Comparison of ENCODE assay signal across 18 cellular contexts in the genomic region with DNA sequence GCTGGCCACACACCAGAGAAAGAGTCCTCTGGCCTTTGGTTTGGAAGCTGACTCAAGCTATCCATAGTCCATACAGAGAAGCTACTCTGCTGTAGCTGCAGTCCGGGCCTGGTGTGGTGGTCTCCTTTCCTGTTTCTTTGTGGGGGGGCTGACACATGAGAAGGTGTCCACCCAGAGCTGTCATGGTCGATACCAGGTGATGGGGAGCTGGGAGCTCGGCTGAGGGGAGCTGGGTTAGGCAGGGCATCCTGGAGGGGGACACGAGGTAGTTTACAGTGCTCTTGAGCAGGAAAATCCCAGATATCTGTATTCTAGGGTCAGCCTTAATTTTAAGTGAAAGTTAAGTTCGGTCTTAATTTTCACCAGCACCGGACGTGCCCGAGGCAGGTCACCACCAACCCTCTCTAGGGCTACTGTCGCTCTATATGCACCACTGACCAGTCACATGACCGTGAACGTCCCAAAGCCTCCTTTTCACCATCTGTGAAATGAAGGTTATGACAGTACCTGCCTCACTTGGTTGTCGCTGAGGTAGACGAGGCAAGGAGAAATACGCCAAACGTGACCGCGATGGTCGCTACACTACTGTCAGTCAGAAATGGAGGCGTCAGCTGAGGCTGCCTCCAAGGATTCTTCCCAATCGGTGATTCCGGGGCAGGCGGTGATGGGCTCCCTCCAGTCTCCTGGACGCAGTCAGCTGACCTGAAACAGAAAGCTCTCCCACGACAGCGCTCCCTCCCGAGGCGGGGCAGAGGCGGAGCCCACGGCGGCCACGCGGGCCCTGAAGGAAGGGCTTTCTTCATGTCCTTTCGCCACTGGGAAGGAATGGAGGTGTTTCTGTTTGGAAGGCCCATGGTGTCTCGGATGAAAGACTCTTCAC.
DNase-seq lines count a peak whose midpoint lies in the region; ATAC-seq and TF ChIP-seq lines count a peak whose summit lies in the region.
"Had no signal": no experiment of that assay in that cellular context is flagged by ENCODE, and none has a peak within 500 bp of the region (broad histone marks: within the 10 kb centered on the region; RNA-seq: fewer than 3 reads in every experiment).

No MANE protein-coding gene starts in this region.

- H2BK5ac ChIP-seq in H9 (ENCODE audit: insufficient read length, low read length) = no peak overlapping the region

- H3K9me3 ChIP-seq in H9 (ENCODE audit: control insufficient read depth, low read depth, low read length) (no peaks in the 10 kb centered on the region), PC-3 (ENCODE audit: low read length) (no peaks in the 10 kb centered on the region), endodermal cell (ENCODE audit: control insufficient read depth, low read length) (no peaks in the 10 kb centered on the region)

- H3K27me3 Mint-ChIP-seq in H9 (ENCODE audit: low read depth) (peaks cover 5% of the 10 kb centered on the region), endodermal cell (ENCODE audit: insufficient read depth) (no peaks in the 10 kb centered on the region)
- H3K27me3 Mint-ChIP-seq in naive thymus-derived CD8-positive, alpha-beta T cell = peaks cover 0 to 8% (median 3%) of the 10 kb centered on the region in 5 donors
- H3K27me3 Mint-ChIP-seq: CD4-positive, CD25-positive, alpha-beta regulatory T cell had no signal

- H3K18ac ChIP-seq in H9 (ENCODE audit: insufficient read length, low read depth, low read length) = no peak overlapping the region

- no peak overlapping the region for H2BK120ac ChIP-seq in H9 (ENCODE audit: low read depth, low read length, poor library complexity, severe bottlenecking)

- H2BK12ac ChIP-seq in H9 (ENCODE audit: insufficient read length, low read depth, low read length) = no peak overlapping the region

- no peaks in the 10 kb centered on the region for H3K27me3 ChIP-seq in H9 (ENCODE audit: insufficient read depth, low read length)
- no peaks in the 10 kb centered on the region for H3K27me3 ChIP-seq in PC-3 (ENCODE audit: low read length)
- H3K27me3 ChIP-seq in endodermal cell (ENCODE audit: control insufficient read depth, insufficient read depth, low read length, poor library complexity, severe bottlenecking) = no peaks in the 10 kb centered on the region

- no peak overlapping the region for H3K14ac ChIP-seq in H9 (ENCODE audit: insufficient read depth, low read length)

- no peak overlapping the region for H3T11ph ChIP-seq in H9 (ENCODE audit: low read length)

- H3K79me1 ChIP-seq in H9 (ENCODE audit: insufficient read depth, low read depth, low read length, poor library complexity, severe bottlenecking) = no peaks in the 10 kb centered on the region

- ATAC-seq in PC-3 = no peak
- no peak for ATAC-seq in sciatic nerve
- no peak for ATAC-seq in naive thymus-derived CD8-positive, alpha-beta T cell
- ATAC-seq: Right ventricle myocardium inferior had no signal

- H3K36me3 ChIP-seq in PC-3 (ENCODE audit: low read depth, low read length) = no peaks in the 10 kb centered on the region
- no peaks in the 10 kb centered on the region for H3K36me3 ChIP-seq in endodermal cell (ENCODE audit: control insufficient read depth, insufficient read depth, low read length)

- H2AFZ ChIP-seq in H9 (ENCODE audit: low read length) (no peak overlapping the region), PC-3 (ENCODE audit: low read length) (no peak overlapping the region)

- H3K4me3 Mint-ChIP-seq in H9 (no peak overlapping the region), endodermal cell (no peak overlapping the region)
- H3K4me3 Mint-ChIP-seq in naive thymus-derived CD8-positive, alpha-beta T cell = no peak overlapping the region
- H3K4me3 Mint-ChIP-seq: CD4-positive, CD25-positive, alpha-beta regulatory T cell; HFFc6 had no signal

- no peak overlapping the region for H2AK5ac ChIP-seq in H9 (ENCODE audit: insufficient read length, low read length)

- CTCF ChIA-PET in PC-3 (lab: Charles Lee) = no interaction called here

- H3K4me1 Mint-ChIP-seq in H9 = peaks cover 7 to 8% of the 10 kb centered on the region in 2 experiments
- H3K4me1 Mint-ChIP-seq in endodermal cell = no peaks in the 10 kb centered on the region
- H3K4me1 Mint-ChIP-seq in naive thymus-derived CD8-positive, alpha-beta T cell = peaks cover 0 to 3% (median 0%) of the 10 kb centered on the region in 4 donors
- H3K4me1 Mint-ChIP-seq: CD4-positive, CD25-positive, alpha-beta regulatory T cell had no signal

- no CpG with 5 or more reads among the region's 34 CpGs for WGBS in H9 (ENCODE audit: extremely low coverage, insufficient read length, low lambda C conversion rate)
- whole genome bisulfite sequencing in endodermal cell (ENCODE audit: insufficient coverage in 1 of 2, insufficient read length in 1 of 2), 2 experiments = 90 to 91% methylated on average over 28 to 34 of the region's 34 CpGs

- no peak overlapping the region for H2BK15ac ChIP-seq in H9 (ENCODE audit: low read depth, low read length)

- POLR2A ChIA-PET in PC-3 (lab: Charles Lee; ENCODE audit: unreplicated experiment) = no interaction called here
- POLR2A ChIA-PET in naive thymus-derived CD8-positive, alpha-beta T cell (lab: Charles Lee) = no interaction called here

- H3K79me2 ChIP-seq in H9 (ENCODE audit: insufficient read depth, low read length) (no peaks in the 10 kb centered on the region), PC-3 (ENCODE audit: low read length) (no peaks in the 10 kb centered on the region)

- intact Hi-C loops in PC-3 (cut with micrococcal nuclease) (loop anchor here (1.0 to 5.0 kb wide), 2 partner anchors 19 to 81 kb away; no protein-coding TSS in a partner anchor), sciatic nerve (cut with DNase I) (no loop called here)

- H2BK20ac ChIP-seq in H9 (ENCODE audit: low read depth, low read length, poor library complexity, severe bottlenecking) = no peak overlapping the region

- H3K4me1 ChIP-seq in H9 (ENCODE audit: insufficient read depth, low read length) = no peaks in the 10 kb centered on the region; the same call in 1 of the 2 replicates
- H3K4me1 ChIP-seq in PC-3 (ENCODE audit: insufficient read depth, low read length) = peaks cover 46% of the 10 kb centered on the region
- H3K4me1 ChIP-seq in endodermal cell (ENCODE audit: control insufficient read depth, insufficient read depth, low read length) = no peaks in the 10 kb centered on the region

- no peaks in the 10 kb centered on the region for H3K9me2 ChIP-seq in PC-3 (replicated peaks; ENCODE audit: low read length)

- H3K23me2 ChIP-seq in H9 (ENCODE audit: insufficient read length, low read depth, low read length, poor library complexity, severe bottlenecking) = no peaks in the 10 kb centered on the region

- H3K4me3 ChIP-seq in PC-3 (ENCODE audit: low read length) (no peak overlapping the region), endodermal cell (ENCODE audit: low read length) (no peak overlapping the region)

- H4K8ac ChIP-seq in H9 (replicated peaks; ENCODE audit: insufficient read length, low read depth, low read length) = no peak overlapping the region

- H3K36me3 Mint-ChIP-seq in H9 (ENCODE audit: insufficient read depth in 1 of 3, low read depth in 3 of 3) (no peaks in the 10 kb centered on the region), endodermal cell (ENCODE audit: low read depth) (no peaks in the 10 kb centered on the region)
- H3K36me3 Mint-ChIP-seq in naive thymus-derived CD8-positive, alpha-beta T cell = no peaks in the 10 kb centered on the region
- H3K36me3 Mint-ChIP-seq: CD4-positive, CD25-positive, alpha-beta regulatory T cell had no signal

- H3F3A ChIP-seq in PC-3 (ENCODE audit: low read length, unreplicated experiment) = no peaks in the 10 kb centered on the region

- no peaks in the 10 kb centered on the region for H4K20me1 ChIP-seq in H9 (ENCODE audit: control insufficient read depth, insufficient read depth, insufficient read length)
- no peaks in the 10 kb centered on the region for H4K20me1 ChIP-seq in PC-3 (ENCODE audit: low read length)

- TF ChIP-seq CTCF in H9 (conservative IDR thresholded peaks at IDR 0.05) (no peak), PC-3 (conservative IDR thresholded peaks at IDR 0.05; ENCODE audit: low read depth, low read length) (no peak), endodermal cell (conservative IDR thresholded peaks at IDR 0.05) (no peak)

- H3K56ac ChIP-seq in H9 (ENCODE audit: insufficient read length, low read depth, low read length) = no peak overlapping the region

- H4K91ac ChIP-seq in H9 (ENCODE audit: insufficient read length, low read depth, low read length) = no peak overlapping the region

- H3K27ac Mint-ChIP-seq in H9 (0 out of 7 replicates have a peak overlapping the region, but pooled peaks of 1 of the 3 experiments have one; percentile 11), endodermal cell (no peak overlapping the region)
- peak overlapping the region in 1 of 10 donors; percentile 85 for H3K27ac Mint-ChIP-seq in naive thymus-derived CD8-positive, alpha-beta T cell
- H3K27ac Mint-ChIP-seq: CD4-positive, CD25-positive, alpha-beta regulatory T cell; HFFc6 had no signal

- H3K9ac ChIP-seq in H9 (ENCODE audit: extremely low read depth, insufficient read length, low read length) (no peak overlapping the region), PC-3 (ENCODE audit: low read length) (no peak overlapping the region), endodermal cell (ENCODE audit: extremely low read depth, low read length, poor library complexity, severe bottlenecking) (no peak overlapping the region)
- H3K9ac ChIP-seq: KMS-11 had no signal

- no peak overlapping the region for H4K5ac ChIP-seq in H9 (ENCODE audit: insufficient read length, low read depth, low read length)

- H3K4me2 ChIP-seq in H9 (ENCODE audit: insufficient read depth, insufficient read length, low read length) (no peak overlapping the region), PC-3 (ENCODE audit: low read length) (no peak overlapping the region)
- H3K4me2 ChIP-seq: KMS-11 had no signal

- H3K27ac ChIP-seq in H9 (ENCODE audit: insufficient read length, low read depth, low read length) (no peak overlapping the region), PC-3 (ENCODE audit: low read length) (peak overlapping the region; percentile 38), endodermal cell (ENCODE audit: low read depth, low read length) (no peak overlapping the region)
- H3K27ac ChIP-seq: KMS-11 had no signal

- no TSS peak for BruUV-seq in PC-3 (replicated peaks; lab: Mats Ljungman, UMichigan)

- DNase-seq in H9 (peak; percentile 34), PC-3 (no peak), endodermal cell (peak; percentile 41), sciatic nerve (ENCODE audit: low spot score) (peak; percentile 38), putamen (ENCODE audit: low spot score) (no peak), hypothalamus (lab: John Stamatoyannopoulos, UW) (no peak)
- no peak for DNase-seq in naive thymus-derived CD8-positive, alpha-beta T cell
- DNase-seq: CD4-positive, CD25-positive, alpha-beta regulatory T cell; H7; HFFc6; NCI-H1105; NCI-H146; NCI-H2029; NCI-H2227 treated with DMSO at 0.1 percent for 48 hours; NCI-H510A treated with DMSO at 0.1 percent for 48 hours; NCI-H774 had no signal

- no peak overlapping the region for H3K4ac ChIP-seq in H9 (ENCODE audit: low read depth, low read length)

- H3K23ac ChIP-seq in H9 (ENCODE audit: insufficient read length, low read depth, low read length) = no peak overlapping the region

- H3K9me3 Mint-ChIP-seq in H9 = no peaks in the 10 kb centered on the region
- no peaks in the 10 kb centered on the region for H3K9me3 Mint-ChIP-seq in endodermal cell
- no peaks in the 10 kb centered on the region for H3K9me3 Mint-ChIP-seq in naive thymus-derived CD8-positive, alpha-beta T cell

Comparison
In these comparisons a context has a peak if more than half of its experiments do, and no peak if none do; other contexts are left out.
1. DNase-seq: peak in H9 (single experiment), endodermal cell (single experiment) and sciatic nerve (single experiment); none in PC-3 (single experiment), naive thymus-derived CD8-positive, alpha-beta T cell (0 of 10), putamen (single experiment) and hypothalamus (0 of 51).